Comparison of ENCODE assay signal across 11 cellular contexts in the genomic region with DNA sequence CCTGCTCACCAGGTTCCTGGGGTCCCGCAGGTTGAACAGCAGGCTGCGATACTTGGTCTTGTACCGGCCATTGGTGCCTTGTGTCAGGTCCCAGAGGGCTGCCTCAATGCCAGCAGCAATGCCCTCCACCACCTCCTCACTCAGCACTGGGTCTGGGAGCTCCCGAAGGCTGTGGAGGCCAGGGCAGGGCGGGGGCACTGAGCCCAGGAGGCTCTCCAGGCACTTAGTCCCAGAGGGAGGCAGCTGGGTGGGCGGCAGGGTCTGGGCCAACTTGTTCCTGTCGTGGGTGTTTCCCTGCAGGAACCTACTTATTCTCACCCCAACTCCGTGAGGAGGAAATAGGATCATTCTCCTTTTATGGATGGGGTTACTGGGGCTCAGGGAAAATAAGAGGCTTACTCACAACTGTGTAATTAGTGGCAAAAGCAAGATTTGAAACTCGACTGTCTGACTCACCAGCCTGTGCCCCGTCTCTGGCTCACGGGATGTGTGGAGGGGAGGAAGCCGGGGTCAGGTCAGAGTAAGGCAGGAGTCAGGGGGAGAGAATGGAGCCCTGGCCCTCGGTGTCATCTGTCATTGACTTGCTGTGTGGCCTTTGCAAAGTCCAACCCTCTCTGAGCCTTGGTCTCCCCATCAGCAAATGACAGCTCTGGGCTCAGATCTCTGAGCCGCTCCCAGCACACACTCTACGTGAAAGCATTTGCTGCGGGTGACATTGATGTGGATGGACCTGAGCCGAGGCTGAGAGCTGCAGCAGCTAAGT. TPM values are rescaled to one million over a fixed set of nuclear protein-coding genes. Genes with fewer than 3 reads are reported as not detected.
DNase-seq lines count a peak whose midpoint lies in the region; ATAC-seq and TF ChIP-seq lines count a peak whose summit lies in the region.
"Had no signal": no experiment of that assay in that cellular context is flagged by ENCODE, and none has a peak within 500 bp of the region (broad histone marks: within the 10 kb centered on the region; RNA-seq: fewer than 3 reads in every experiment).

No MANE protein-coding gene starts in this region.

- H3K36me3 ChIP-seq in MG63, result peaks cover 24% of the 10 kb centered on the region
- no peaks in the 10 kb centered on the region for H3K36me3 ChIP-seq in trophoblast cell (ENCODE audit: control insufficient read depth in 1 of 2, insufficient read depth in 2 of 2, low read length in 2 of 2)
- H3K36me3 ChIP-seq in testis (ENCODE audit: low read depth, missing control alignments), result no peaks in the 10 kb centered on the region
- H3K36me3 ChIP-seq: cardiac muscle cell had no signal

- WGBS in trophoblast cell (ENCODE audit: extremely low coverage, insufficient coverage, insufficient read length), result no CpG with 5 or more reads among the region's 17 CpGs
- WGBS in testis, 2 donors, result 53 to 69% methylated on average over 12 to 17 of the region's 17 CpGs

- H3K4ac ChIP-seq in trophoblast cell (ENCODE audit: low read depth, low read length), result no peak overlapping the region

- peaks cover 5% of the 10 kb centered on the region for H3K79me1 ChIP-seq in trophoblast cell (ENCODE audit: low read length)

- DNase-seq in EH (ENCODE audit: low read depth) (peak; percentile 96), MG63 (peak; percentile 94), dedifferentiated amniotic fluid mesenchymal stem cell (ENCODE audit: extremely low spot score) (peak; percentile 61), trophoblast cell (peak in 1 of 2 donors; percentile 14), coronary artery (ENCODE audit: low spot score) (no peak), GM13976 (ENCODE audit: low spot score) (no peak), testis (no peak)
- DNase-seq: NCI-H510A treated with DMSO at 0.1 percent for 48 hours had no signal

- H3K4me1 ChIP-seq in trophoblast cell (ENCODE audit: control insufficient read depth in 1 of 2, insufficient read depth in 2 of 2, low read length in 2 of 2) (peaks cover 4 to 13% of the 10 kb centered on the region in 2 experiments), testis (no peaks in the 10 kb centered on the region)

- TF ChIP-seq CTCF in coronary artery (IDR thresholded peaks at IDR 0.05) (no peak), GM13976 (IDR thresholded peaks at IDR 0.05; ENCODE audit: borderline replicate concordance, control extremely low read depth, extremely low read depth, insufficient read depth, missing control alignments) (no peak), testis (IDR thresholded peaks at IDR 0.05) (no peak)

- peak overlapping the region; percentile 20 for H3K4me2 ChIP-seq in trophoblast cell (ENCODE audit: low read length)

- no peak overlapping the region for H4K12ac ChIP-seq in trophoblast cell (ENCODE audit: low read depth, low read length)

- H2BK5ac ChIP-seq in trophoblast cell (ENCODE audit: low read depth, low read length, poor library complexity), result no peak overlapping the region

- no peak overlapping the region for H2BK120ac ChIP-seq in trophoblast cell (ENCODE audit: insufficient read depth, low read length, poor library complexity)

- TF ChIP-seq POLR2A in testis (IDR thresholded peaks at IDR 0.05), result no peak

- H2AK5ac ChIP-seq in trophoblast cell (ENCODE audit: low read length), result no peak overlapping the region

- H3K79me2 ChIP-seq in trophoblast cell (ENCODE audit: control insufficient read depth, insufficient read depth, low read length, poor library complexity), result no peaks in the 10 kb centered on the region

- intact Hi-C loops in testis (cut with DNase I; ENCODE audit: low total_unique reads), result no loop called here

- H2AFZ ChIP-seq in trophoblast cell (ENCODE audit: insufficient read depth, low read length, poor library complexity), result no peak overlapping the region

- no peak overlapping the region for H3K18ac ChIP-seq in trophoblast cell (ENCODE audit: low read length)

- H3K27ac ChIP-seq in trophoblast cell (ENCODE audit: low read depth, low read length) (no peak overlapping the region), coronary artery (no peak overlapping the region), testis (no peak overlapping the region)
- H3K27ac ChIP-seq: cardiac muscle cell had no signal

- peak overlapping the region; percentile 12 for H4K91ac ChIP-seq in trophoblast cell (ENCODE audit: low read depth, low read length)

- H3K4me3 ChIP-seq in MG63, result peak overlapping the region; percentile 57
- no peak overlapping the region for H3K4me3 ChIP-seq in trophoblast cell (ENCODE audit: low read depth, low read length)
- no peak overlapping the region for H3K4me3 ChIP-seq in coronary artery
- H3K4me3 ChIP-seq in testis, result no peak overlapping the region
- H3K4me3 ChIP-seq: cardiac muscle cell had no signal

- ATAC-seq in GM21576 (IDR thresholded peaks at IDR 0.05; ENCODE audit: unreplicated experiment), result no peak

- H3K9ac ChIP-seq in trophoblast cell (ENCODE audit: low read length), result no peak overlapping the region

- H3K27me3 ChIP-seq in MG63 (no peaks in the 10 kb centered on the region), trophoblast cell (ENCODE audit: insufficient read depth, low read length) (no peaks in the 10 kb centered on the region), testis (no peaks in the 10 kb centered on the region)
- H3K27me3 ChIP-seq: cardiac muscle cell had no signal

- no peak overlapping the region for H3K14ac ChIP-seq in trophoblast cell (ENCODE audit: low read length)

- in situ Hi-C loops in GM13976 (cut with MboI; ENCODE audit: low sequenced_read_pairs, unreplicated experiment), result loop anchor here (10.0 kb wide), 1 partner anchor 134 kb away; no protein-coding TSS in a partner anchor

- H4K8ac ChIP-seq in trophoblast cell (ENCODE audit: low read depth, low read length), result no peak overlapping the region

- H3K23ac ChIP-seq in trophoblast cell (ENCODE audit: low read length), result no peak overlapping the region

- H3K9me3 ChIP-seq in MG63 (no peaks in the 10 kb centered on the region), trophoblast cell (ENCODE audit: insufficient read depth, low read depth, low read length) (no peaks in the 10 kb centered on the region), testis (no peaks in the 10 kb centered on the region)

- H2BK12ac ChIP-seq in trophoblast cell (ENCODE audit: low read length), result no peak overlapping the region

RNA-seq across cellular contexts. Expression of a gene that starts 17.2 kb away (rescaled TPM):
- total RNA-seq in MG63 (2014; rRNA removed; shearing (Covaris generic); ENCODE audit: low replicate concordance), result 27.6 and 32.3 TPM in 2 replicates
- polyA plus RNA-seq in trophoblast cell (2013), result 0.83 and 0.87 TPM in 2 replicates
- total RNA-seq in testis, result 10 to 100 TPM; 32.0 to 36.0 TPM
- polyA plus RNA-seq in testis (ENCODE audit: insufficient read depth, low read depth, low replicate concordance), result 22.0 TPM
- total RNA-seq: natural killer cell treated with Interleukin-12 subunit alpha and Interleukin-12 subunit beta and Interleukin-15 and Interleukin-18, amount 100 ng/mL, for 72 hours had no signal

RNA-seq across cellular contexts. Expression of a gene that starts 34.5 kb away (rescaled TPM):
- total RNA-seq in MG63 (2014; rRNA removed; shearing (Covaris generic); ENCODE audit: low replicate concordance), result 3.4 and 8.5 TPM in 2 replicates
- polyA plus RNA-seq in trophoblast cell (2013), result 9.6 and 10.2 TPM in 2 replicates
- 10 to 100 TPM; 15.7 to 18.0 TPM for total RNA-seq in testis
- 11.8 TPM for polyA plus RNA-seq in testis (ENCODE audit: insufficient read depth, low read depth, low replicate concordance)

Comparison
In these comparisons a context has a peak if more than half of its experiments do, and no peak if none do; other contexts are left out.
1. DNase-seq: peak in EH (single experiment), MG63 (single experiment) and dedifferentiated amniotic fluid mesenchymal stem cell (single experiment); none in coronary artery (single experiment), GM13976 (single experiment) and testis (single experiment).